ENCODE assay signal across 8 cellular contexts in the genomic region with DNA sequence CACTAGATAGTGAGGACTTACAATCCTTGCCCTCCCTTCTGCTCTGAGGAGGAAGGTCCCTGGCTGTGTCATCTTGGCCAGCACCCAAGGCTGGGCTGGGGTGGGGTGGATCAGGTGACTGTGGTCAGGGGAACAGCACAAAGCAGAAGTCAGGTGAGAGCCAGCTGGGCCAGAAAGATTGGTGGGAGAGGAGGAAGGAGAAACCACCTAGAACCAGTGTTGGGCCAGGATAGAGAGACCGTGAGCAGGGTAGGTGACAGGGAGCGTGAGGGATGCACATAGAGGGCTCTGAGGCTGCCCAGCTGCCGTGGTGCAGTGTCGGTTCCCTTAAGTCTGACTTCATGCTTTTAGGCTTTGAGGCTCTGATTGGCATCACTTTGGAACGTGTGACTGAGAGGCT. TPM values are rescaled to one million over a fixed set of nuclear protein-coding genes. Genes with fewer than 3 reads are reported as not detected.
DNase-seq lines count a peak whose midpoint lies in the region; ATAC-seq and TF ChIP-seq lines count a peak whose summit lies in the region.
"Had no signal": no experiment of that assay in that cellular context is flagged by ENCODE, and none has a peak within 500 bp of the region (broad histone marks: within the 10 kb centered on the region; RNA-seq: fewer than 3 reads in every experiment).

No MANE protein-coding gene starts in this region.

- no peak for TF ChIP-seq CTCF in HCT116 (IDR thresholded peaks at IDR 0.05 in 2 of 3, conservative IDR thresholded peaks at IDR 0.05 in 1 of 3; ENCODE audit: borderline replicate concordance in 1 of 3, insufficient read depth in 1 of 3, low read depth in 2 of 3, low read length in 2 of 3)
- TF ChIP-seq CTCF in transverse colon (IDR thresholded peaks at IDR 0.05): no peak
- TF ChIP-seq CTCF in brain microvascular endothelial cell (IDR thresholded peaks at IDR 0.05; ENCODE audit: low read depth, low read length, missing control alignments): no peak

- H2AFZ ChIP-seq in HCT116 (ENCODE audit: low read depth, low read length, poor library complexity, severe bottlenecking): no peak overlapping the region

- no TSS peak for BruUV-seq in HCT116 (replicated peaks; lab: Mats Ljungman, UMichigan)

- H3K79me2 ChIP-seq in HCT116 (ENCODE audit: insufficient read depth, low read length): no peaks in the 10 kb centered on the region

- H3K9ac ChIP-seq in HCT116 (ENCODE audit: low read length): no peak overlapping the region

- TF ChIP-seq RAD21 in HCT116 (IDR thresholded peaks at IDR 0.05; ENCODE audit: low read depth): no peak

- in situ Hi-C loops in transverse colon (cut with MboI; ENCODE audit: low pct_ligation_motif_present in 1 of 4, low pct_unique_long_range_greater_than_20kb in 1 of 4, low sequenced_read_pairs in 3 of 4) (no loop called here), brain microvascular endothelial cell (cut with HindIII; ENCODE audit: low pct_ligation_motif_present, low sequenced_read_pairs) (no loop called here)

- peak overlapping the region; percentile 22; the same call in 1 of the 2 replicates for H3K4me2 ChIP-seq in HCT116 (ENCODE audit: low read length)

- no peaks in the 10 kb centered on the region for H4K20me1 ChIP-seq in HCT116 (ENCODE audit: insufficient read depth)

- POLR2A ChIA-PET in HCT116 (lab: Charles Lee): no interaction called here

- CTCF ChIA-PET in HCT116 (lab: Charles Lee): no interaction called here

- no peaks in the 10 kb centered on the region for H3K9me2 ChIP-seq in HCT116 (ENCODE audit: insufficient read depth)

- intact Hi-C loops in HCT116 (cut with micrococcal nuclease) (no loop called here), transverse colon (cut with DNase I; ENCODE audit: low total_unique reads) (no loop called here)

- RAD21 ChIA-PET in HCT116 (lab: Charles Lee; ENCODE audit: low non-redundant PET in 1 of 2, low total read pairs in 2 of 2, uncharacterized antibody in 2 of 2, unreplicated experiment in 2 of 2): no interaction called here

- H3K9me3 ChIP-seq in HCT116 (ENCODE audit: control insufficient read depth in 1 of 2, insufficient read depth in 1 of 2, low read depth in 1 of 2, low read length in 2 of 2) (no peaks in the 10 kb centered on the region), transverse colon (no peaks in the 10 kb centered on the region)

- no peak for DNase-seq in HCT116 (ENCODE audit: low read depth, low spot score)
- DNase-seq in NCI-H69 (lab: John Stamatoyannopoulos, UW): peak; percentile 71
- peak; percentile 48 to 64 for DNase-seq in erythroblast (lab: John Stamatoyannopoulos, UW)
- DNase-seq in transverse colon: peak; percentile 63
- DNase-seq in brain microvascular endothelial cell: no peak
- DNase-seq in activated gamma-delta T cell (lab: John Stamatoyannopoulos, UW): no peak

- ATAC-seq in GM18498 (IDR thresholded peaks at IDR 0.05; ENCODE audit: unreplicated experiment) (peak; percentile 65), HCT116 (peak; percentile 29; the same call in 1 of the 2 replicates)
- ATAC-seq: Panc1 had no signal

- 40 to 61% methylated on average over 1 to 5 of the region's 5 CpGs for WGBS in transverse colon (ENCODE audit: low coverage in 1 of 2), 2 donors

- H3K4me1 ChIP-seq in HCT116 (ENCODE audit: control insufficient read depth in 1 of 2, insufficient read depth in 2 of 2, low read length in 2 of 2) (peaks cover 4 to 7% of the 10 kb centered on the region in 2 experiments; a peak in 3 of 4 replicates), transverse colon (peaks cover 0 to 13% (median 3%) of the 10 kb centered on the region in 4 donors)

- H3K36me3 ChIP-seq in HCT116 (ENCODE audit: control insufficient read depth in 1 of 2, insufficient read depth in 2 of 2, low read length in 2 of 2) (no peaks in the 10 kb centered on the region), transverse colon (no peaks in the 10 kb centered on the region), brain microvascular endothelial cell (replicated peaks) (no peaks in the 10 kb centered on the region)

- TF ChIP-seq EP300 in transverse colon (IDR thresholded peaks at IDR 0.05; ENCODE audit: low read depth): no peak

- no peak overlapping the region for H3K27ac ChIP-seq in HCT116 (ENCODE audit: low read depth, low read length)
- peak overlapping the region in 1 of 4 donors; percentile 6 for H3K27ac ChIP-seq in transverse colon
- no peak overlapping the region for H3K27ac ChIP-seq in brain microvascular endothelial cell

- TF ChIP-seq POLR2A in HCT116 (IDR thresholded peaks at IDR 0.05; ENCODE audit: borderline replicate concordance, extremely low read depth, insufficient read depth, insufficient read length) (no peak), erythroblast (IDR thresholded peaks at IDR 0.05; ENCODE audit: low read length) (no peak), transverse colon (IDR thresholded peaks at IDR 0.05) (no peak)

- H3K4me3 ChIP-seq in HCT116 (replicated peaks in 1 of 2; ENCODE audit: low read depth in 1 of 2, low read length in 2 of 2): no peak overlapping the region
- no peak overlapping the region for H3K4me3 ChIP-seq in transverse colon
- no peak overlapping the region for H3K4me3 ChIP-seq in brain microvascular endothelial cell (ENCODE audit: low read depth, low read length)

- H3K27me3 ChIP-seq in HCT116 (ENCODE audit: insufficient read depth, low read length) (no peaks in the 10 kb centered on the region), transverse colon (no peaks in the 10 kb centered on the region), brain microvascular endothelial cell (replicated peaks) (no peaks in the 10 kb centered on the region)

TF ChIP-seq in HCT116, 20 proteins besides CTCF, POLR2A, EP300 and RAD21:
- TF ChIP-seq JUND (IDR thresholded peaks at IDR 0.05) (no peak), SIN3A (IDR thresholded peaks at IDR 0.05; ENCODE audit: low read depth) (no peak), EZH2phosphoT487 (IDR thresholded peaks at IDR 0.05; ENCODE audit: borderline replicate concordance) (no peak), ZFX (IDR thresholded peaks at IDR 0.05) (no peak), ELF1 (IDR thresholded peaks at IDR 0.05; ENCODE audit: borderline replicate concordance, low read depth) (no peak), POLR2AphosphoS5 (IDR thresholded peaks at IDR 0.05; ENCODE audit: low read depth, low read length) (no peak)
- TF ChIP-seq, protein P1, sequence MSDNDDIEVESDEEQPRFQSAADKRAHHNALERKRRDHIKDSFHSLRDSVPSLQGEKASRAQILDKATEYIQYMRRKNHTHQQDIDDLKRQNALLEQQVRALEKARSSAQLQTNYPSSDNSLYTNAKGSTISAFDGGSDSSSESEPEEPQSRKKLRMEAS (IDR thresholded peaks at IDR 0.05): no peak

RNA-seq across cellular contexts. Expression of a gene that starts 22.7 kb away (rescaled TPM):
- total RNA-seq in HCT116 (2021; ENCODE audit: unreplicated experiment) (0.25 TPM), transverse colon (10 to 100 TPM in 1 of 4 donors, 1 to 10 TPM in 3; 3.8 to 12.7 (median 5.6) TPM)
- polyA plus RNA-seq in HCT116 (2012): 0.08 and 0.09 TPM in 2 replicates

Comparison
In these comparisons a context has a peak if more than half of its experiments do, and no peak if none do; other contexts are left out.
1. DNase-seq: peak in NCI-H69 (single experiment), erythroblast (2 of 2) and transverse colon (single experiment); none in HCT116 (single experiment), brain microvascular endothelial cell (single experiment) and activated gamma-delta T cell (single experiment).